Comparison of ENCODE assay signal across 24 cellular contexts in genomic region chr10:114600067-114600466, GRCh38.
"Had no signal": no experiment of that assay in that cellular context is flagged by ENCODE, and none has a peak within 500 bp of the region (broad histone marks: within the 10 kb centered on the region; RNA-seq: fewer than 3 reads in every experiment).

No MANE protein-coding gene starts in this region.

- H3K27ac ChIP-seq: coronary artery, foreskin keratinocyte, gastroesophageal sphincter, lower lobe of right lung, prostate gland, right atrium auricular region, thoracic aorta, transverse colon, upper lobe of right lung, vagina had no signal

- H3K9me3 Mint-ChIP-seq: naive B cell; nephron progenitor cell; stimulated activated memory B cell treated with anti-CD40 and anti-IgM and Interleukin-4, amounts not matched to agents 10 μg/mL and 1 μg/mL and 100 μg/mL, for 72 hours; stimulated activated naive CD8-positive, alpha-beta T cell treated with anti-CD3 and anti-CD28 coated beads, Interleukin-15, Interleukin-2, amounts not matched to agents 100 ng/mL and 50 ng/mL, for 24 hours had no signal

- ATAC-seq: foreskin keratinocyte; gastroesophageal sphincter; left colon; left ventricle myocardium superior; lower lobe of right lung; sciatic nerve; stimulated activated memory B cell treated with anti-CD40 and anti-IgM and Interleukin-4, amounts not matched to agents 10 μg/mL and 1 μg/mL and 100 μg/mL, for 72 hours; upper lobe of right lung had no signal

- H3K9me3 ChIP-seq: gastroesophageal sphincter, heart left ventricle, lower lobe of right lung, prostate gland, right atrium auricular region, thoracic aorta, transverse colon, upper lobe of right lung, vagina had no signal

- H3K4me3 ChIP-seq: coronary artery, gastroesophageal sphincter, heart left ventricle, lower lobe of right lung, prostate gland, right atrium auricular region, thoracic aorta, transverse colon, upper lobe of right lung, vagina had no signal

- H3K36me3 Mint-ChIP-seq: naive B cell; stimulated activated memory B cell treated with anti-CD40 and anti-IgM and Interleukin-4, amounts not matched to agents 10 μg/mL and 1 μg/mL and 100 μg/mL, for 72 hours had no signal

- H3K27ac Mint-ChIP-seq: naive B cell; nephron progenitor cell; stimulated activated memory B cell treated with anti-CD40 and anti-IgM and Interleukin-4, amounts not matched to agents 10 μg/mL and 1 μg/mL and 100 μg/mL, for 72 hours; stimulated activated naive CD8-positive, alpha-beta T cell treated with anti-CD3 and anti-CD28 coated beads, Interleukin-15, Interleukin-2, amounts not matched to agents 100 ng/mL and 50 ng/mL, for 24 hours had no signal

- DNase-seq: dermis blood vessel endothelial cell; effector memory CD4-positive, alpha-beta T cell; foreskin keratinocyte; heart left ventricle; hippocampal formation; left colon; left ventricle myocardium superior; lower lobe of right lung; naive B cell; nephron progenitor cell; nucleus accumbens; stimulated activated CD4-positive, alpha-beta T cell treated with anti-CD3 and anti-CD28 coated beads, Interleukin-2, amount 100 ng/mL, for 24 hours; stimulated activated CD4-positive, alpha-beta T cell treated with anti-CD3 and anti-CD28 coated beads, Interleukin-4, amount 100 ng/mL, for 24 hours; transverse colon; upper lobe of right lung had no signal

- H3K4me1 Mint-ChIP-seq: naive B cell; stimulated activated memory B cell treated with anti-CD40 and anti-IgM and Interleukin-4, amounts not matched to agents 10 μg/mL and 1 μg/mL and 100 μg/mL, for 72 hours had no signal

- H3K4me1 ChIP-seq: foreskin keratinocyte, prostate gland, vagina had no signal

- H3K36me3 ChIP-seq: gastroesophageal sphincter, prostate gland, thoracic aorta, transverse colon, vagina had no signal

- H3K4me3 Mint-ChIP-seq: naive B cell; nephron progenitor cell; stimulated activated memory B cell treated with anti-CD40 and anti-IgM and Interleukin-4, amounts not matched to agents 10 μg/mL and 1 μg/mL and 100 μg/mL, for 72 hours; stimulated activated naive CD8-positive, alpha-beta T cell treated with anti-CD3 and anti-CD28 coated beads, Interleukin-15, Interleukin-2, amounts not matched to agents 100 ng/mL and 50 ng/mL, for 24 hours had no signal

- H3K27me3 ChIP-seq: foreskin keratinocyte, gastroesophageal sphincter, heart left ventricle, right atrium auricular region, transverse colon, upper lobe of right lung, vagina had no signal
